8 cellular contexts compared by ENCODE assay signal in genomic region chr15:91453381-91453780, GRCh38.
DNase-seq lines count a peak whose midpoint lies in the region; ATAC-seq, FAIRE-seq and TF ChIP-seq lines count a peak whose summit lies in the region.
"Not testable (repeated sequence)": the region's sequence is repeated elsewhere in the genome, so short reads cannot be mapped to it uniquely, and the experiment has no call there.

No MANE protein-coding gene starts in this region.

- not testable (repeated sequence) for TF ChIP-seq RAD21 in A549 (conservative IDR thresholded peaks at IDR 0.05 in 1 of 2, IDR thresholded peaks at IDR 0.05 in 1 of 2)

- not testable (repeated sequence) for TF ChIP-seq CTCF in A549 (IDR thresholded peaks at IDR 0.05); natural killer cell (IDR thresholded peaks at IDR 0.05)

- not testable (repeated sequence) for DNase-seq in A549 (ENCODE audit: low read depth in 1 of 2, low spot score in 1 of 2); activated T-cell treated with anti-CD3 and anti-CD28 coated beads, Interleukin-2, amount 50 U/mL, for 24 hours; activated naive CD4-positive, alpha-beta T cell treated with anti-CD3 and anti-CD28 coated beads, Interleukin-2, amount 10 ng/mL, durations not matched to agents 7 days and 5 days; central memory CD8-positive, alpha-beta T cell (ENCODE audit: low spot score in 2 of 2); natural killer cell
- DNase-seq in CD8-positive, alpha-beta memory T cell: peak in 1 of 5 donors; percentile 27
- peak; percentile 20 for DNase-seq in activated CD4-positive, alpha-beta T cell treated with anti-CD3 and anti-CD28 coated beads, Interleukin-2, amount 10 ng/mL, durations not matched to agents 7 days and 5 days

- not testable (repeated sequence) for ATAC-seq in A549, natural killer cell
- ATAC-seq in central memory CD8-positive, alpha-beta T cell (replicated peaks; ENCODE audit: extremely low read depth, poor library complexity, severe bottlenecking): peak; percentile 24

- H3K27ac ChIP-seq in A549; CD8-positive, alpha-beta memory T cell (ENCODE audit: low read depth, low read length): not testable (repeated sequence)

- CTCF ChIA-PET in A549 (lab: Yijun Ruan, JAX): interaction anchor here (1.0 kb wide), 1 partner anchor 625 kb away, joined by 3 read pairs; no protein-coding TSS in a partner anchor
- CTCF ChIA-PET in CD8-positive, alpha-beta memory T cell (lab: Charles Lee): interaction anchor here (1.2 kb wide), 1 partner anchor 27 kb away, joined by 3 read pairs; no protein-coding TSS in a partner anchor
- CTCF ChIA-PET in activated CD4-positive, alpha-beta T cell treated with anti-CD3 and anti-CD28 coated beads, Interleukin-2, amount 10 ng/mL, durations not matched to agents 7 days and 5 days (lab: Charles Lee): not testable (repeated sequence)
- CTCF ChIA-PET in activated naive CD4-positive, alpha-beta T cell treated with anti-CD3 and anti-CD28 coated beads, Interleukin-2, amount 10 ng/mL, durations not matched to agents 7 days and 5 days (lab: Charles Lee): interaction anchor here (1.2 kb wide), 2 partner anchors 135 to 253 kb away, joined by 3 to 6 read pairs; no protein-coding TSS in a partner anchor

- not testable (repeated sequence) for H3K4me1 ChIP-seq in A549
- H3K4me1 ChIP-seq in CD8-positive, alpha-beta memory T cell (ENCODE audit: insufficient read depth, low read length): peaks cover 24% of the 10 kb centered on the region

- peaks cover 32 to 51% (median 42%) of the 10 kb centered on the region in 3 donors for H3K4me1 Mint-ChIP-seq in CD8-positive, alpha-beta memory T cell
- peaks cover 23% of the 10 kb centered on the region for H3K4me1 Mint-ChIP-seq in T-helper 1 cell treated with Interleukin-12 subunit alpha and Interleukin-12 subunit beta and Interleukin-4 antibody, amounts not matched to agents 30 μg/mL and 1 μg/mL, for 36 hours (ENCODE audit: low read depth)
- H3K4me1 Mint-ChIP-seq in activated CD4-positive, alpha-beta T cell treated with anti-CD3 and anti-CD28 coated beads, Interleukin-2, amount 10 ng/mL, durations not matched to agents 7 days and 5 days: peaks cover 48% of the 10 kb centered on the region
- peaks cover 26% of the 10 kb centered on the region for H3K4me1 Mint-ChIP-seq in activated T-cell treated with anti-CD3 and anti-CD28 coated beads, Interleukin-2, amount 50 U/mL, for 24 hours (ENCODE audit: low read depth)
- H3K4me1 Mint-ChIP-seq in activated naive CD4-positive, alpha-beta T cell treated with anti-CD3 and anti-CD28 coated beads, Interleukin-2, amount 10 ng/mL, durations not matched to agents 7 days and 5 days: peaks cover 64% of the 10 kb centered on the region
- H3K4me1 Mint-ChIP-seq in central memory CD8-positive, alpha-beta T cell: peaks cover 41% of the 10 kb centered on the region
- H3K4me1 Mint-ChIP-seq in natural killer cell: not testable (repeated sequence)

- peak overlapping the region; percentile 18 to 72 (median 57) for H3K4me3 Mint-ChIP-seq in CD8-positive, alpha-beta memory T cell
- H3K4me3 Mint-ChIP-seq in T-helper 1 cell treated with Interleukin-12 subunit alpha and Interleukin-12 subunit beta and Interleukin-4 antibody, amounts not matched to agents 30 μg/mL and 1 μg/mL, for 36 hours: peak overlapping the region; percentile 56
- H3K4me3 Mint-ChIP-seq in activated CD4-positive, alpha-beta T cell treated with anti-CD3 and anti-CD28 coated beads, Interleukin-2, amount 10 ng/mL, durations not matched to agents 7 days and 5 days: peak overlapping the region; percentile 46
- not testable (repeated sequence) for H3K4me3 Mint-ChIP-seq in activated T-cell treated with anti-CD3 and anti-CD28 coated beads, Interleukin-2, amount 50 U/mL, for 24 hours
- peak overlapping the region; percentile 43 for H3K4me3 Mint-ChIP-seq in activated naive CD4-positive, alpha-beta T cell treated with anti-CD3 and anti-CD28 coated beads, Interleukin-2, amount 10 ng/mL, durations not matched to agents 7 days and 5 days
- H3K4me3 Mint-ChIP-seq in central memory CD8-positive, alpha-beta T cell: peak overlapping the region; percentile 52
- peak overlapping the region; percentile 71 for H3K4me3 Mint-ChIP-seq in natural killer cell

- H3K27me3 ChIP-seq in CD8-positive, alpha-beta memory T cell (ENCODE audit: insufficient read depth, low read length, poor library complexity, severe bottlenecking): not testable (repeated sequence)

- TF ChIP-seq POLR2A in A549 (IDR thresholded peaks at IDR 0.05; ENCODE audit: low read length): not testable (repeated sequence)

- 20% methylated on average over 3 of the region's 3 CpGs for WGBS in A549 (ENCODE audit: missing lambda C conversion rate)

- not testable (repeated sequence) for H3K9me3 ChIP-seq in A549; CD8-positive, alpha-beta memory T cell (ENCODE audit: low read length)

- H3K4me3 ChIP-seq in A549; CD8-positive, alpha-beta memory T cell (ENCODE audit: low read length): not testable (repeated sequence)

- peak; percentile 7 for FAIRE-seq in A549 (lab: Jason Lieb, UNC)

- H3K36me3 Mint-ChIP-seq in CD8-positive, alpha-beta memory T cell: peaks cover 2 to 40% (median 6%) of the 10 kb centered on the region in 3 donors
- peaks cover 22% of the 10 kb centered on the region for H3K36me3 Mint-ChIP-seq in T-helper 1 cell treated with Interleukin-12 subunit alpha and Interleukin-12 subunit beta and Interleukin-4 antibody, amounts not matched to agents 30 μg/mL and 1 μg/mL, for 36 hours (ENCODE audit: low read depth)
- peaks cover 50% of the 10 kb centered on the region for H3K36me3 Mint-ChIP-seq in activated CD4-positive, alpha-beta T cell treated with anti-CD3 and anti-CD28 coated beads, Interleukin-2, amount 10 ng/mL, durations not matched to agents 7 days and 5 days (ENCODE audit: low read depth)
- not testable (repeated sequence) for H3K36me3 Mint-ChIP-seq in activated T-cell treated with anti-CD3 and anti-CD28 coated beads, Interleukin-2, amount 50 U/mL, for 24 hours (ENCODE audit: low read depth); central memory CD8-positive, alpha-beta T cell (ENCODE audit: insufficient read depth)
- peaks cover 66% of the 10 kb centered on the region for H3K36me3 Mint-ChIP-seq in activated naive CD4-positive, alpha-beta T cell treated with anti-CD3 and anti-CD28 coated beads, Interleukin-2, amount 10 ng/mL, durations not matched to agents 7 days and 5 days
- H3K36me3 Mint-ChIP-seq in natural killer cell: peaks cover 22% of the 10 kb centered on the region

- peak overlapping the region; percentile 12 to 95 (median 82) for H3K27ac Mint-ChIP-seq in CD8-positive, alpha-beta memory T cell
- peak overlapping the region; percentile 41 for H3K27ac Mint-ChIP-seq in T-helper 1 cell treated with Interleukin-12 subunit alpha and Interleukin-12 subunit beta and Interleukin-4 antibody, amounts not matched to agents 30 μg/mL and 1 μg/mL, for 36 hours
- H3K27ac Mint-ChIP-seq in activated CD4-positive, alpha-beta T cell treated with anti-CD3 and anti-CD28 coated beads, Interleukin-2, amount 10 ng/mL, durations not matched to agents 7 days and 5 days: peak overlapping the region; percentile 82
- H3K27ac Mint-ChIP-seq in activated T-cell treated with anti-CD3 and anti-CD28 coated beads, Interleukin-2, amount 50 U/mL, for 24 hours: peak overlapping the region; percentile 3
- H3K27ac Mint-ChIP-seq in activated naive CD4-positive, alpha-beta T cell treated with anti-CD3 and anti-CD28 coated beads, Interleukin-2, amount 10 ng/mL, durations not matched to agents 7 days and 5 days: peak overlapping the region; percentile 89
- H3K27ac Mint-ChIP-seq in central memory CD8-positive, alpha-beta T cell (ENCODE audit: low read depth): peak overlapping the region; percentile 86
- peak overlapping the region; percentile 2 to 44 for H3K27ac Mint-ChIP-seq in natural killer cell

- peaks cover 17 to 55% (median 26%) of the 10 kb centered on the region in 5 donors for H3K9me3 Mint-ChIP-seq in CD8-positive, alpha-beta memory T cell
- H3K9me3 Mint-ChIP-seq in T-helper 1 cell treated with Interleukin-12 subunit alpha and Interleukin-12 subunit beta and Interleukin-4 antibody, amounts not matched to agents 30 μg/mL and 1 μg/mL, for 36 hours: peaks cover 33% of the 10 kb centered on the region
- H3K9me3 Mint-ChIP-seq in activated CD4-positive, alpha-beta T cell treated with anti-CD3 and anti-CD28 coated beads, Interleukin-2, amount 10 ng/mL, durations not matched to agents 7 days and 5 days: peaks cover 43% of the 10 kb centered on the region
- peaks cover 21% of the 10 kb centered on the region for H3K9me3 Mint-ChIP-seq in activated T-cell treated with anti-CD3 and anti-CD28 coated beads, Interleukin-2, amount 50 U/mL, for 24 hours
- H3K9me3 Mint-ChIP-seq in activated naive CD4-positive, alpha-beta T cell treated with anti-CD3 and anti-CD28 coated beads, Interleukin-2, amount 10 ng/mL, durations not matched to agents 7 days and 5 days: peaks cover 62% of the 10 kb centered on the region
- H3K9me3 Mint-ChIP-seq in central memory CD8-positive, alpha-beta T cell; natural killer cell: not testable (repeated sequence)

- not testable (repeated sequence) for TF ChIP-seq EP300 in A549 (IDR thresholded peaks at IDR 0.05)

- not testable (repeated sequence) for H3K27me3 Mint-ChIP-seq in CD8-positive, alpha-beta memory T cell; T-helper 1 cell treated with Interleukin-12 subunit alpha and Interleukin-12 subunit beta and Interleukin-4 antibody, amounts not matched to agents 30 μg/mL and 1 μg/mL, for 36 hours (ENCODE audit: low read depth); activated T-cell treated with anti-CD3 and anti-CD28 coated beads, Interleukin-2, amount 50 U/mL, for 24 hours; activated naive CD4-positive, alpha-beta T cell treated with anti-CD3 and anti-CD28 coated beads, Interleukin-2, amount 10 ng/mL, durations not matched to agents 7 days and 5 days; central memory CD8-positive, alpha-beta T cell
- peaks cover 15% of the 10 kb centered on the region for H3K27me3 Mint-ChIP-seq in activated CD4-positive, alpha-beta T cell treated with anti-CD3 and anti-CD28 coated beads, Interleukin-2, amount 10 ng/mL, durations not matched to agents 7 days and 5 days
- H3K27me3 Mint-ChIP-seq in natural killer cell (ENCODE audit: low read depth in 2 of 2): peaks cover 0 to 12% of the 10 kb centered on the region in 2 donors

- POLR2A ChIA-PET in A549 (lab: Yijun Ruan, JAX); activated CD4-positive, alpha-beta T cell treated with anti-CD3 and anti-CD28 coated beads, Interleukin-2, amount 10 ng/mL, durations not matched to agents 7 days and 5 days (lab: Charles Lee): not testable (repeated sequence)
- POLR2A ChIA-PET in CD8-positive, alpha-beta memory T cell (lab: Charles Lee): interaction anchor here (0.6 kb wide), 1 partner anchor 18 kb away, joined by 3 read pairs; no protein-coding TSS in a partner anchor

- intact Hi-C loops in natural killer cell (cut with micrococcal nuclease): not testable (repeated sequence)

- H3K36me3 ChIP-seq in CD8-positive, alpha-beta memory T cell (ENCODE audit: insufficient read depth, low read length): not testable (repeated sequence)

- H3K4me2 ChIP-seq in A549: not testable (repeated sequence)

Comparison
In these comparisons a context has a peak if more than half of its experiments do, and no peak if none do; other contexts are left out.
1. H3K27ac Mint-ChIP-seq: peak in every context shown above with its lines; median percentile 89 in activated naive CD4-positive, alpha-beta T cell treated with anti-CD3 and anti-CD28 coated beads, Interleukin-2, amount 10 ng/mL, durations not matched to agents 7 days and 5 days; 86 in central memory CD8-positive, alpha-beta T cell; 82 in activated CD4-positive, alpha-beta T cell treated with anti-CD3 and anti-CD28 coated beads, Interleukin-2, amount 10 ng/mL, durations not matched to agents 7 days and 5 days; 82 in CD8-positive, alpha-beta memory T cell; 41 in T-helper 1 cell treated with Interleukin-12 subunit alpha and Interleukin-12 subunit beta and Interleukin-4 antibody, amounts not matched to agents 30 μg/mL and 1 μg/mL, for 36 hours; 23 in natural killer cell; 3 in activated T-cell treated with anti-CD3 and anti-CD28 coated beads, Interleukin-2, amount 50 U/mL, for 24 hours.